In the genomic region with DNA sequence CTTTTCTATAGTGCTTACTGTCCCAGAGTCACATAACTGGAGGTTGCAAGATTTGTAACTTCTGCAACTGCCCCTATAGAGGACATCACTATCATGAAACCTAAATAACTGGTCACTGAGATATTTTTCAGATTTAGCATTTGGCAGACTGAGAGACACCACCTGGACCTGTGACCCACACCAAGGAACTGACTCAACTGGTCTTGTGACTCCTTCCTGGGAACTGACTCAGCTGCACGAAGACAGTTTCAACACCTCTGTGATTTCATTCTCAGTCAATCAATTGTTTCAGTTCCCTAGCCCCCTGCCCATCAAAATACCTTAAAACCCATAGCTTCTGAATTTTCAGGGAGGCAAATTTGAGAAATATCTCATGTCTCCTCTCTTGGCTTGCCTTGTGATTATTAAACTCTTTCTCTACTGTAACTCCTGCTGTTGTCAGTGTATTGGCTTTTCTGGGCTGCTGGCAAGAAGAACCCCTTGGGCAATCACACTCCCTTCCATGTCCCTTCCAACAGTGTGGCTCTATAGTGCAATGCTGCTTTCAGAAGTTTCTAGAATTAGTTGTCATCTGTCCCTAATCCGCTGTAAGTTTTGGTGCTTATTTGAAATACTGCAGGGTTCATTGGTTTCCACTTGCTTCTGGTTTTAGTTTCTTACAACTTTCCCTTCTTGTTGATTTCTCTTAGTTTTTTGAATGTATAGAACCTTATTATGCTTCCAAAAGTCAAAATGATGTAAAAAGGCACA, we compare ENCODE assay signal across 15 cellular contexts.
DNase-seq lines count a peak whose midpoint lies in the region; ATAC-seq, FAIRE-seq and TF ChIP-seq lines count a peak whose summit lies in the region.
"Had no signal": no experiment of that assay in that cellular context is flagged by ENCODE, and none has a peak within 500 bp of the region (broad histone marks: within the 10 kb centered on the region; RNA-seq: fewer than 3 reads in every experiment).

No MANE protein-coding gene starts in this region.

- DNase-seq in keratinocyte (ENCODE audit: low read depth, low spot score) = peak; percentile 11
- DNase-seq in CD14-positive monocyte (ENCODE audit: low spot score) = no peak
- no peak for DNase-seq in Kasumi-1 (lab: John Stamatoyannopoulos, UW)
- no peak for DNase-seq in left ventricle myocardium superior
- DNase-seq: colonic mucosa, foreskin melanocyte, NCI-H1436 treated with DMSO at 0.1 percent for 48 hours, nucleus accumbens, T-helper 17 cell had no signal

- ATAC-seq in GM19397 (IDR thresholded peaks at IDR 0.05; ENCODE audit: unreplicated experiment) (peak; percentile 67), HG02610 (IDR thresholded peaks at IDR 0.05; ENCODE audit: unreplicated experiment) (peak; percentile 82), HG02840 (IDR thresholded peaks at IDR 0.05; ENCODE audit: low FRiP score, unreplicated experiment) (no peak), left ventricle myocardium superior (no peak)
- ATAC-seq: left lobe of liver, T-helper 17 cell had no signal

- H3K4me3 Mint-ChIP-seq in CD14-positive monocyte = no peak overlapping the region
- H3K4me3 Mint-ChIP-seq: activated naive CD8-positive, alpha-beta T cell; T-helper 17 cell had no signal

- peak overlapping the region; percentile 16; the same call in 1 of the 2 replicates for H3K9ac ChIP-seq in KMS-11
- peak overlapping the region; percentile 31 for H3K9ac ChIP-seq in keratinocyte (ENCODE audit: control insufficient read depth, extremely low read depth, insufficient read depth, low read length)

- TF ChIP-seq CTCF in KMS-11 (conservative IDR thresholded peaks at IDR 0.05; ENCODE audit: low read depth, low read length) (no peak), keratinocyte (optimal IDR thresholded peaks at IDR 0.05 in 1 of 3, IDR thresholded peaks at IDR 0.05 in 1 of 3, conservative IDR thresholded peaks at IDR 0.05 in 1 of 3; ENCODE audit: extremely low read depth in 1 of 3, insufficient read depth in 2 of 3, low read length in 3 of 3) (no peak), CD14-positive monocyte (IDR thresholded peaks at IDR 0.05) (no peak)

- H3K4me1 ChIP-seq in KMS-11 (ENCODE audit: low read depth, poor library complexity, severe bottlenecking) (peaks cover 26% of the 10 kb centered on the region), keratinocyte (ENCODE audit: control insufficient read depth, extremely low read depth, insufficient read depth, low read length) (peaks cover 13% of the 10 kb centered on the region)
- H3K4me1 ChIP-seq: colonic mucosa had no signal

- dilution Hi-C loops in keratinocyte (cut with MboI; ENCODE audit: extremely low pct_ligation_motif_present, low sequenced_read_pairs) = no loop called here

- H2AFZ ChIP-seq in KMS-11 (ENCODE audit: low read depth) (no peak overlapping the region; the same call in 1 of the 2 replicates), keratinocyte (ENCODE audit: control insufficient read depth, low read length) (no peak overlapping the region)

- H3K4me1 Mint-ChIP-seq in CD14-positive monocyte = no peaks in the 10 kb centered on the region
- H3K4me1 Mint-ChIP-seq: T-helper 17 cell had no signal

- H3K27me3 Mint-ChIP-seq in CD14-positive monocyte (ENCODE audit: low read depth in 3 of 3) = peaks cover 0 to 2% (median 1%) of the 10 kb centered on the region in 3 donors

- H3K4me3 ChIP-seq in KMS-11 (IDR thresholded peaks at IDR 0.05; ENCODE audit: insufficient read depth, low read depth, low read length) = no peak overlapping the region
- H3K4me3 ChIP-seq in keratinocyte (ENCODE audit: control insufficient read depth in 2 of 3, extremely low read depth in 1 of 3, insufficient read depth in 2 of 3, low read depth in 1 of 3, low read length in 3 of 3) = no peak overlapping the region
- H3K4me3 ChIP-seq: colonic mucosa had no signal

- H3K9me3 ChIP-seq in keratinocyte (ENCODE audit: control insufficient read depth, low read depth, low read length) = no peaks in the 10 kb centered on the region
- H3K9me3 ChIP-seq: colonic mucosa had no signal

- H3K27ac ChIP-seq in KMS-11 (peak overlapping the region; percentile 63), keratinocyte (ENCODE audit: control insufficient read depth, insufficient read depth, low read length) (peak overlapping the region; percentile 75)
- H3K27ac ChIP-seq: colonic mucosa had no signal

- H3K36me3 Mint-ChIP-seq in CD14-positive monocyte = no peaks in the 10 kb centered on the region

- no peaks in the 10 kb centered on the region for H3K36me3 ChIP-seq in KMS-11 (ENCODE audit: insufficient read depth)
- no peaks in the 10 kb centered on the region for H3K36me3 ChIP-seq in keratinocyte (ENCODE audit: control insufficient read depth in 2 of 2, extremely low read depth in 1 of 2, insufficient read depth in 2 of 2, low read length in 2 of 2)
- H3K36me3 ChIP-seq: colonic mucosa had no signal

- H3K27me3 ChIP-seq in KMS-11 (ENCODE audit: insufficient read depth, low read depth) (no peaks in the 10 kb centered on the region), keratinocyte (ENCODE audit: control insufficient read depth, extremely low read depth, insufficient read depth, low read length) (no peaks in the 10 kb centered on the region)
- H3K27me3 ChIP-seq: colonic mucosa had no signal

- H3K4me2 ChIP-seq in KMS-11 (peak overlapping the region; percentile 26; the same call in 1 of the 2 replicates), keratinocyte (ENCODE audit: control insufficient read depth, extremely low read depth, insufficient read depth, low read depth, low read length) (peak overlapping the region; percentile 48)

- no peaks in the 10 kb centered on the region for H4K20me1 ChIP-seq in KMS-11 (ENCODE audit: insufficient read depth)
- H4K20me1 ChIP-seq in keratinocyte (ENCODE audit: control insufficient read depth, extremely low read depth, insufficient read depth, low read length) = no peaks in the 10 kb centered on the region

- intact Hi-C loops in CD14-positive monocyte (cut with micrococcal nuclease) (no loop called here), left ventricle myocardium superior (cut with micrococcal nuclease) (no loop called here)

- H3K79me2 ChIP-seq in KMS-11 (ENCODE audit: insufficient read depth, low read depth) (no peaks in the 10 kb centered on the region), keratinocyte (ENCODE audit: control insufficient read depth, insufficient read depth, low read length) (no peaks in the 10 kb centered on the region)

- H3K27ac Mint-ChIP-seq in CD14-positive monocyte = no peak overlapping the region
- H3K27ac Mint-ChIP-seq: activated naive CD8-positive, alpha-beta T cell; T-helper 17 cell had no signal

- H3K9me1 ChIP-seq in keratinocyte (ENCODE audit: control insufficient read depth, extremely low read depth, insufficient read depth, low read length) = no peaks in the 10 kb centered on the region

- peaks cover 0 to 6% (median 0%) of the 10 kb centered on the region in 7 donors for H3K9me3 Mint-ChIP-seq in CD14-positive monocyte

- FAIRE-seq in keratinocyte (lab: Jason Lieb, UNC) = peak; percentile 95

Comparison
In these comparisons a context has a peak if more than half of its experiments do, and no peak if none do; other contexts are left out.
1. ATAC-seq: peak in GM19397 (single experiment) and HG02610 (single experiment); none in HG02840 (single experiment) and left ventricle myocardium superior (single experiment).